Comparison of ENCODE assay signal across 8 cellular contexts in genomic region chr13:30376426-30377311, GRCh38. TPM values are rescaled to one million over a fixed set of nuclear protein-coding genes. Genes with fewer than 3 reads are reported as not detected.
DNase-seq lines count a peak whose midpoint lies in the region; ATAC-seq and TF ChIP-seq lines count a peak whose summit lies in the region.

No MANE protein-coding gene starts in this region.

- no peaks in the 10 kb centered on the region for H3K9me3 ChIP-seq in mesenchymal stem cell (ENCODE audit: control insufficient read depth, low read length)

- no peak overlapping the region for H4K91ac ChIP-seq in mesenchymal stem cell (ENCODE audit: low read length)

- no peaks in the 10 kb centered on the region for H3K79me1 ChIP-seq in mesenchymal stem cell (replicated peaks; ENCODE audit: low read length, poor library complexity, severe bottlenecking)

- peaks cover 20% of the 10 kb centered on the region for H3K4me1 Mint-ChIP-seq in WTC11
- peaks cover 60% of the 10 kb centered on the region for H3K4me1 Mint-ChIP-seq in stimulated activated memory B cell treated with anti-CD40 and anti-IgM and Interleukin-4, amounts not matched to agents 10 μg/mL and 1 μg/mL and 100 μg/mL, for 72 hours

- H3K4ac ChIP-seq in mesenchymal stem cell (ENCODE audit: low read depth in 1 of 2, low read length in 2 of 2), result no peak overlapping the region

- no peak overlapping the region for H2AK5ac ChIP-seq in mesenchymal stem cell (ENCODE audit: low read length, severe bottlenecking)

- H3K4me3 ChIP-seq in mesenchymal stem cell (ENCODE audit: insufficient read depth in 1 of 2, low read depth in 1 of 2, low read length in 2 of 2), result no peak overlapping the region

- no peaks in the 10 kb centered on the region for H3K36me3 ChIP-seq in mesenchymal stem cell (ENCODE audit: control insufficient read depth in 1 of 2, insufficient read depth in 2 of 2, low read depth in 1 of 2, low read length in 2 of 2)

- DNase-seq in GDM1 (lab: John Stamatoyannopoulos, UW) (peak; percentile 82), KBM-7 (peak; percentile 59), WTC11 (ENCODE audit: low spot score) (no peak), mesenchymal stem cell (no peak), D341Med (ENCODE audit: low spot score) (no peak)

- no peak overlapping the region for H2BK15ac ChIP-seq in mesenchymal stem cell (ENCODE audit: low read depth, poor library complexity, severe bottlenecking)

- H3K4me3 Mint-ChIP-seq in WTC11, result no peak overlapping the region
- H3K4me3 Mint-ChIP-seq in stimulated activated memory B cell treated with anti-CD40 and anti-IgM and Interleukin-4, amounts not matched to agents 10 μg/mL and 1 μg/mL and 100 μg/mL, for 72 hours, result peak overlapping the region; percentile 95

- in situ Hi-C loops in KBM-7 (cut with MboI; ENCODE audit: low pct_unique_long_range_greater_than_20kb, low sequenced_read_pairs), result no loop called here

- no peak overlapping the region for H3K14ac ChIP-seq in mesenchymal stem cell (ENCODE audit: low read length in 2 of 2)

- H3K27me3 ChIP-seq in mesenchymal stem cell (ENCODE audit: control insufficient read depth in 1 of 2, insufficient read depth in 1 of 2, low read length in 2 of 2), result no peaks in the 10 kb centered on the region

- 88% methylated on average over 5 of the region's 5 CpGs for WGBS in mesenchymal stem cell

- H3K4me1 ChIP-seq in mesenchymal stem cell (ENCODE audit: control insufficient read depth, insufficient read depth, low read depth, low read length), result no peaks in the 10 kb centered on the region

- H3K36me3 Mint-ChIP-seq in WTC11, result no peaks in the 10 kb centered on the region
- H3K36me3 Mint-ChIP-seq in stimulated activated memory B cell treated with anti-CD40 and anti-IgM and Interleukin-4, amounts not matched to agents 10 μg/mL and 1 μg/mL and 100 μg/mL, for 72 hours, result peaks cover 10% of the 10 kb centered on the region

- H3K9me3 Mint-ChIP-seq in WTC11, result peaks cover 4% of the 10 kb centered on the region
- H3K9me3 Mint-ChIP-seq in stimulated activated memory B cell treated with anti-CD40 and anti-IgM and Interleukin-4, amounts not matched to agents 10 μg/mL and 1 μg/mL and 100 μg/mL, for 72 hours, result no peaks in the 10 kb centered on the region

- CTCF ChIA-PET in WTC11 (lab: Charles Lee), result interaction anchor here (1.0 kb wide), 1 partner anchor 18 kb away, joined by 3 read pairs; no protein-coding TSS in a partner anchor

- H2AFZ ChIP-seq in mesenchymal stem cell (ENCODE audit: low read depth, low read length), result no peak overlapping the region

- H3K27ac ChIP-seq in mesenchymal stem cell (ENCODE audit: low read length, poor library complexity, severe bottlenecking), result no peak overlapping the region

- no peak overlapping the region for H3K23ac ChIP-seq in mesenchymal stem cell (ENCODE audit: low read length in 2 of 2)

- no peak for TF ChIP-seq CTCF in WTC11 (IDR thresholded peaks at IDR 0.05)

- POLR2A ChIA-PET in WTC11 (lab: Charles Lee), result interaction anchor here (0.6 to 1.3 kb wide), 2 partner anchors 15 to 19 kb away, joined by 4 read pairs; no protein-coding TSS in a partner anchor

- H2BK120ac ChIP-seq in mesenchymal stem cell (ENCODE audit: low read depth, low read length), result no peak overlapping the region

- ATAC-seq in GM21381 (IDR thresholded peaks at IDR 0.05; ENCODE audit: unreplicated experiment), result peak; percentile 63
- ATAC-seq in WTC11, result peak; percentile 79
- peak; percentile 43 for ATAC-seq in esophagus mucosa
- ATAC-seq in stimulated activated memory B cell treated with anti-CD40 and anti-IgM and Interleukin-4, amounts not matched to agents 10 μg/mL and 1 μg/mL and 100 μg/mL, for 72 hours, result peak; percentile 86

- no peak overlapping the region for H2BK12ac ChIP-seq in mesenchymal stem cell (ENCODE audit: low read length in 2 of 2)

- no peak overlapping the region for H3K9ac ChIP-seq in mesenchymal stem cell (ENCODE audit: low read length)

- H3K18ac ChIP-seq in mesenchymal stem cell (ENCODE audit: low read depth in 1 of 2, low read length in 2 of 2), result no peak overlapping the region

- H3K27me3 Mint-ChIP-seq in WTC11 (ENCODE audit: low read depth), result no peaks in the 10 kb centered on the region
- no peaks in the 10 kb centered on the region for H3K27me3 Mint-ChIP-seq in stimulated activated memory B cell treated with anti-CD40 and anti-IgM and Interleukin-4, amounts not matched to agents 10 μg/mL and 1 μg/mL and 100 μg/mL, for 72 hours

- H2BK5ac ChIP-seq in mesenchymal stem cell (ENCODE audit: low read depth, low read length, poor library complexity, severe bottlenecking), result no peak overlapping the region

- no peak overlapping the region for H3K27ac Mint-ChIP-seq in WTC11
- H3K27ac Mint-ChIP-seq in stimulated activated memory B cell treated with anti-CD40 and anti-IgM and Interleukin-4, amounts not matched to agents 10 μg/mL and 1 μg/mL and 100 μg/mL, for 72 hours, result peak overlapping the region; percentile 83

- no peak overlapping the region for H3K4me2 ChIP-seq in mesenchymal stem cell (ENCODE audit: low read length, poor library complexity, severe bottlenecking)

- no peak overlapping the region for H4K8ac ChIP-seq in mesenchymal stem cell (ENCODE audit: low read length)

TF ChIP-seq in WTC11, 78 proteins besides CTCF, POLR2A, EP300 and RAD21:
- TF ChIP-seq, protein P1, sequence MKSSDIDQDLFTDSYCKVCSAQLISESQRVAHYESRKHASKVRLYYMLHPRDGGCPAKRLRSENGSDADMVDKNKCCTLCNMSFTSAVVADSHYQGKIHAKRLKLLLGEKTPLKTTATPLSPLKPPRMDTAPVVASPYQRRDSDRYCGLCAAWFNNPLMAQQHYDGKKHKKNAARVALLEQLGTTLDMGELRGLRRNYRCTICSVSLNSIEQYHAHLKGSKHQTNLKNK (CRISPR knock-in tag; IDR thresholded peaks at IDR 0.05), result no peak

RNA-seq across cellular contexts. Expression of gene UBE2L5, which starts 45.6 kb away (rescaled TPM):
- total RNA-seq in WTC11 (2021) (0.13 TPM in 1 of 3 replicates, not detected in the others), esophagus mucosa (not detected)
- polyA plus RNA-seq in mesenchymal stem cell (2013, experiment 1 of 2), result 0.14 TPM
- polyA plus RNA-seq in mesenchymal stem cell (2013, experiment 2 of 2), result 0.08 TPM

Comparison
In these comparisons a context has a peak if more than half of its experiments do, and no peak if none do; other contexts are left out.
1. DNase-seq: peak in GDM1 (single experiment) and KBM-7 (single experiment); none in WTC11 (single experiment), mesenchymal stem cell (single experiment) and D341Med (single experiment).
2. Peak in every context shown above with its lines, with median percentiles within 50 percentile points of each other: ATAC-seq.